Comparison of ENCODE assay signal across 8 cellular contexts in the genomic region with DNA sequence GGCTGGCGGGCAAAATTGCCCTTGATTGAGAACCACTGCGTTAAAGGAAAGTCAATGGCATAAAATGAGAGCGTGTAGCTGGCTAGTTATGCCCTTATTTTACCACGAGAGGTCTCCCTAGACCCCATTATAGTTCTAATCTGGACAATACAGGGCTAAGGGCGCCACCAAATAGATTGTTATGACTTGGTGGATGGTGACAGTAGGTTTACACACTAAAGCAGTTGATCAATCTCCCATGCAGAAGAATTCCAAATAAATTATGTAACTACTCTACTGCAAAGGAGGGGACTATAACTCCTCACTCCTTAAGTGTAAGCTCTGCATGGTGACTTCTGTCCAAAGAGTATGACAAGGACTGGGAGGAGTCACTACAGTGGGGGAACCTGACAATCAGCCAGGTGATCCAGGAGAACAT. TPM values are rescaled to one million over a fixed set of nuclear protein-coding genes. Genes with fewer than 3 reads are reported as not detected.
DNase-seq lines count a peak whose midpoint lies in the region; ATAC-seq, FAIRE-seq and TF ChIP-seq lines count a peak whose summit lies in the region.

No MANE protein-coding gene starts in this region.

- H3K27me3 ChIP-seq in CD8-positive, alpha-beta memory T cell (ENCODE audit: insufficient read depth, low read length, poor library complexity, severe bottlenecking) = no peaks in the 10 kb centered on the region
- no peaks in the 10 kb centered on the region for H3K27me3 ChIP-seq in small intestine (ENCODE audit: control insufficient read depth in 2 of 2, insufficient read depth in 2 of 2, low read length in 2 of 2)

- H3K36me3 Mint-ChIP-seq in CD8-positive, alpha-beta memory T cell = no peaks in the 10 kb centered on the region
- H3K36me3 Mint-ChIP-seq in brain = no peaks in the 10 kb centered on the region

- peak; percentile 90 to 96 for TF ChIP-seq CTCF in brain (conservative IDR thresholded peaks at IDR 0.05)

- FAIRE-seq in small intestine (lab: Jason Lieb, UNC) = no peak

- CTCF ChIA-PET in CD8-positive, alpha-beta memory T cell (lab: Charles Lee) = interaction anchor here (0.7 to 9.8 kb wide), 14 partner anchors 10 to 308 kb away, joined by 3 to 175 read pairs (median 5); no protein-coding TSS in a partner anchor

- H3K4me1 ChIP-seq in CD8-positive, alpha-beta memory T cell (ENCODE audit: insufficient read depth, low read length) = no peaks in the 10 kb centered on the region
- H3K4me1 ChIP-seq in small intestine (ENCODE audit: control insufficient read depth in 2 of 2, insufficient read depth in 1 of 2, low read depth in 1 of 2, low read length in 1 of 2) = no peaks in the 10 kb centered on the region

- peaks cover 0 to 3% of the 10 kb centered on the region in 2 donors for H3K27me3 Mint-ChIP-seq in CD8-positive, alpha-beta memory T cell
- no peaks in the 10 kb centered on the region for H3K27me3 Mint-ChIP-seq in brain

- peaks cover 0 to 6% (median 0%) of the 10 kb centered on the region in 3 donors for H3K4me1 Mint-ChIP-seq in CD8-positive, alpha-beta memory T cell
- H3K4me1 Mint-ChIP-seq in brain = peaks cover 5% of the 10 kb centered on the region

- no peaks in the 10 kb centered on the region for H3K36me3 ChIP-seq in CD8-positive, alpha-beta memory T cell (ENCODE audit: insufficient read depth, low read length)
- H3K36me3 ChIP-seq in small intestine (ENCODE audit: control insufficient read depth in 2 of 2, insufficient read depth in 2 of 2, low read length in 2 of 2) = no peaks in the 10 kb centered on the region

- peak; percentile 53 for ATAC-seq in GM21526 (IDR thresholded peaks at IDR 0.05; ENCODE audit: low FRiP score, unreplicated experiment)
- ATAC-seq in HG02623 (IDR thresholded peaks at IDR 0.05; ENCODE audit: unreplicated experiment) = no peak

- in situ Hi-C loops in SK-MEL-5 (cut with HindIII; ENCODE audit: low pct_unique_long_range_greater_than_20kb, low sequenced_read_pairs) = no loop called here

- H3K27ac ChIP-seq in CD8-positive, alpha-beta memory T cell (ENCODE audit: low read depth, low read length) = no peak overlapping the region
- H3K27ac ChIP-seq in small intestine (ENCODE audit: low read depth in 1 of 2, low read length in 1 of 2) = no peak overlapping the region

- POLR2A ChIA-PET in CD8-positive, alpha-beta memory T cell (lab: Charles Lee) = no interaction called here

- peak in 3 of 5 donors; percentile 51 to 64 (median 51) for DNase-seq in CD8-positive, alpha-beta memory T cell
- DNase-seq in NCI-H1105 treated with DMSO at 0.1 percent for 48 hours (lab: John Stamatoyannopoulos, UW) = peak; percentile 68
- peak; percentile 93 for DNase-seq in SK-MEL-5 (ENCODE audit: low read depth, low spot score)
- peak; percentile 69 for DNase-seq in iPS-NIHi7 (ENCODE audit: extremely low spot score)
- peak; percentile 83 for DNase-seq in small intestine

- H3K27ac Mint-ChIP-seq in CD8-positive, alpha-beta memory T cell = no peak overlapping the region
- H3K27ac Mint-ChIP-seq in brain = peak overlapping the region in 2 of 5 experiments; percentile 5 to 7

- H3K9me3 ChIP-seq in CD8-positive, alpha-beta memory T cell (ENCODE audit: low read length) = no peaks in the 10 kb centered on the region
- H3K9me3 ChIP-seq in small intestine (ENCODE audit: control insufficient read depth, low read depth) = no peaks in the 10 kb centered on the region

- no peak overlapping the region for H3K4me3 Mint-ChIP-seq in CD8-positive, alpha-beta memory T cell
- no peak overlapping the region for H3K4me3 Mint-ChIP-seq in brain

- H3K9me3 Mint-ChIP-seq in CD8-positive, alpha-beta memory T cell = no peaks in the 10 kb centered on the region
- H3K9me3 Mint-ChIP-seq in brain = no peaks in the 10 kb centered on the region

- WGBS in small intestine, 3 donors = 0 to 3% (median 2%) methylated on average over 5 of the region's 5 CpGs

- no peak overlapping the region for H3K4me3 ChIP-seq in CD8-positive, alpha-beta memory T cell (ENCODE audit: low read length)
- H3K4me3 ChIP-seq in small intestine (ENCODE audit: low read depth in 1 of 2, low read length in 2 of 2) = no peak overlapping the region

RNA-seq across cellular contexts. Expression of a gene that starts 20.4 kb away (rescaled TPM):
- 1 to 10 TPM; 6.7 to 7.6 TPM for total RNA-seq in CD8-positive, alpha-beta memory T cell
- 21.0 TPM for polyA plus RNA-seq in CD8-positive, alpha-beta memory T cell
- 16.1 and 17.5 TPM in 2 replicates for total RNA-seq in SK-MEL-5 (2014; rRNA removed; shearing (Covaris generic))
- 9.5 and 14.6 TPM in 2 replicates for polyA plus RNA-seq in SK-MEL-5 (2015; cell fraction: cytosol; rRNA removed)
- polyA plus RNA-seq in SK-MEL-5 (2015; cell fraction: nucleus; rRNA removed) = 16.7 and 22.1 TPM in 2 replicates
- polyA plus RNA-seq in brain (ENCODE audit: insufficient read depth, low read depth, low replicate concordance) (10.2 TPM), small intestine (1 to 10 TPM; 4.9 to 8.0 (median 7.6) TPM)
